Comparison of ENCODE assay signal across 8 cellular contexts in genomic region chrX:76149842-76150204, GRCh38. TPM values are rescaled to one million over a fixed set of nuclear protein-coding genes. Genes with fewer than 3 reads are reported as not detected.
A peak's percentile ranks its signal among the peaks of the same experiment; 100 is the strongest.
DNase-seq lines count a peak whose midpoint lies in the region; ATAC-seq lines count a peak whose summit lies in the region.
"Not testable (repeated sequence)": the region's sequence is repeated elsewhere in the genome, so short reads cannot be mapped to it uniquely, and the experiment has no call there.

No MANE protein-coding gene starts in this region.

- H3K36me3 Mint-ChIP-seq in activated T-helper 17 cell treated with anti-CD3 and anti-CD28 coated beads, Interleukin-2, amount 50 U/mL, for 72 hours (ENCODE audit: low read depth): not testable (repeated sequence)

- H3K4me1 Mint-ChIP-seq in activated T-helper 17 cell treated with anti-CD3 and anti-CD28 coated beads, Interleukin-2, amount 50 U/mL, for 72 hours: not testable (repeated sequence)

- not testable (repeated sequence) for H3K4me3 Mint-ChIP-seq in activated T-helper 17 cell treated with anti-CD3 and anti-CD28 coated beads, Interleukin-2, amount 50 U/mL, for 72 hours

- ATAC-seq in GM18511 (IDR thresholded peaks at IDR 0.05; ENCODE audit: unreplicated experiment): peak; percentile 2
- peak; percentile 1 for ATAC-seq in GM19397 (IDR thresholded peaks at IDR 0.05; ENCODE audit: unreplicated experiment)
- peak; percentile 6 for ATAC-seq in GM21723 (IDR thresholded peaks at IDR 0.05; ENCODE audit: unreplicated experiment)
- peak; percentile 8 for ATAC-seq in HG02852 (IDR thresholded peaks at IDR 0.05; ENCODE audit: unreplicated experiment)
- peak; percentile 14 for ATAC-seq in HG03432 (IDR thresholded peaks at IDR 0.05; ENCODE audit: unreplicated experiment)
- ATAC-seq in activated T-helper 17 cell treated with anti-CD3 and anti-CD28 coated beads, Interleukin-2, amount 50 U/mL, for 72 hours (replicated peaks): peak; percentile 2
- ATAC-seq in left ventricle myocardium superior: peak; percentile 50
- peak; percentile 1 for ATAC-seq in stimulated activated naive CD8-positive, alpha-beta T cell treated with anti-CD3 and anti-CD28 coated beads, Interleukin-15, Interleukin-2, amounts not matched to agents 100 U/mL and 50 U/mL, for 24 hours

- H3K9me3 Mint-ChIP-seq in activated T-helper 17 cell treated with anti-CD3 and anti-CD28 coated beads, Interleukin-2, amount 50 U/mL, for 72 hours: not testable (repeated sequence)

- not testable (repeated sequence) for DNase-seq in left ventricle myocardium superior; stimulated activated naive CD8-positive, alpha-beta T cell treated with anti-CD3 and anti-CD28 coated beads, Interleukin-15, Interleukin-2, amounts not matched to agents 100 U/mL and 50 U/mL, for 24 hours

- H3K27me3 Mint-ChIP-seq in activated T-helper 17 cell treated with anti-CD3 and anti-CD28 coated beads, Interleukin-2, amount 50 U/mL, for 72 hours: not testable (repeated sequence)

- intact Hi-C loops in left ventricle myocardium superior (cut with micrococcal nuclease): not testable (repeated sequence)

- H3K27ac Mint-ChIP-seq in activated T-helper 17 cell treated with anti-CD3 and anti-CD28 coated beads, Interleukin-2, amount 50 U/mL, for 72 hours: not testable (repeated sequence)

RNA-seq across cellular contexts. Expression of gene PBDC1, which starts 23.0 kb away (rescaled TPM):
- 10 to 100 TPM; 32.3 to 41.0 TPM for total RNA-seq in activated T-helper 17 cell treated with anti-CD3 and anti-CD28 coated beads, Interleukin-2, amount 50 U/mL, for 72 hours
- total RNA-seq in left ventricle myocardium superior: 10.0 TPM
